In the genomic region with DNA sequence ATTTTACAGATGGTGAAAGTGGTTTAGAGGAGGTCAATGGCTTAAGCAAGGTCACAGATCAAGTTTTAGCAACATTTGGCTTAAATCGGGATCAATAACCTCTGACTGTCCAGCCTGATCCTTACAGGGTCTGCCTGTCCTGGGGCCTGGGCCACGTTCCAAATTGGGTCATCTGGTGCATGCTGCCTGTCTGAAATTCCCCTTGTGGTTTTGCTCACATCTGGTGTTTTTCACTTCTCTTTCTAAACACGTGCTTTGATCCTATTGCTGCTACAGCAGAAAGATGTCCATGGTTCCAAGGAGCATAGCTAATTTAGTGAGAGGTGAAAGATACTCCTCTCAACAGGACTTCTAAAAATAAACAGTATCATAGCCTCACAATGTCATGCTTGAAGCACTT, we compare ENCODE assay signal across 8 cellular contexts. TPM values are rescaled to one million over a fixed set of nuclear protein-coding genes. Genes with fewer than 3 reads are reported as not detected.
DNase-seq lines count a peak whose midpoint lies in the region; ATAC-seq and TF ChIP-seq lines count a peak whose summit lies in the region.
"Not testable (repeated sequence)": the region's sequence is repeated elsewhere in the genome, so short reads cannot be mapped to it uniquely, and the experiment has no call there.

No MANE protein-coding gene starts in this region.

- not testable (repeated sequence) for H3K4me3 Mint-ChIP-seq in stimulated activated effector memory CD8-positive, alpha-beta T cell treated with anti-CD3 and anti-CD28 coated beads, Interleukin-12 subunit alpha, Interleukin-12 subunit beta, amount 100 ng/mL, for 72 hours

- intact Hi-C loops in heart right ventricle (cut with DNase I), result not testable (repeated sequence)

- H3K27me3 ChIP-seq in heart right ventricle, result not testable (repeated sequence)

- peak; percentile 38 for ATAC-seq in GM18508 (IDR thresholded peaks at IDR 0.05; ENCODE audit: insufficient read depth, unreplicated experiment)
- ATAC-seq in GM19351 (IDR thresholded peaks at IDR 0.05; ENCODE audit: unreplicated experiment), result peak; percentile 62
- ATAC-seq in GM21529 (IDR thresholded peaks at IDR 0.05; ENCODE audit: unreplicated experiment), result peak; percentile 79
- ATAC-seq in HG02870 (IDR thresholded peaks at IDR 0.05; ENCODE audit: unreplicated experiment), result peak; percentile 46
- peak; percentile 49 for ATAC-seq in HG03139 (IDR thresholded peaks at IDR 0.05; ENCODE audit: unreplicated experiment)
- ATAC-seq in HG03575 (IDR thresholded peaks at IDR 0.05; ENCODE audit: extremely low read depth, insufficient number of reproducible peaks, low FRiP score, unreplicated experiment), result peak; percentile 47
- ATAC-seq in heart right ventricle, result peak in 7 of 8 donors; percentile 58 to 75 (median 70)
- peak; percentile 31 for ATAC-seq in stimulated activated effector memory CD8-positive, alpha-beta T cell treated with anti-CD3 and anti-CD28 coated beads, Interleukin-12 subunit alpha, Interleukin-12 subunit beta, amount 100 ng/mL, for 72 hours

- H3K4me1 ChIP-seq in heart right ventricle, result not testable (repeated sequence)

- not testable (repeated sequence) for H3K27ac Mint-ChIP-seq in stimulated activated effector memory CD8-positive, alpha-beta T cell treated with anti-CD3 and anti-CD28 coated beads, Interleukin-12 subunit alpha, Interleukin-12 subunit beta, amount 100 ng/mL, for 72 hours

- H3K36me3 ChIP-seq in heart right ventricle, result not testable (repeated sequence)

- H3K27ac ChIP-seq in heart right ventricle, result not testable (repeated sequence)

- TF ChIP-seq CTCF in heart right ventricle (IDR thresholded peaks at IDR 0.05), result not testable (repeated sequence)

- not testable (repeated sequence) for H3K9me3 Mint-ChIP-seq in stimulated activated effector memory CD8-positive, alpha-beta T cell treated with anti-CD3 and anti-CD28 coated beads, Interleukin-12 subunit alpha, Interleukin-12 subunit beta, amount 100 ng/mL, for 72 hours

- not testable (repeated sequence) for DNase-seq in heart right ventricle; stimulated activated effector memory CD8-positive, alpha-beta T cell treated with anti-CD3 and anti-CD28 coated beads, Interleukin-12 subunit alpha, Interleukin-12 subunit beta, amount 100 ng/mL, for 72 hours (ENCODE audit: low spot score in 2 of 2)

- no CpG with 5 or more reads among the region's 3 CpGs for WGBS in heart right ventricle, 2 donors

- H3K36me3 Mint-ChIP-seq in stimulated activated effector memory CD8-positive, alpha-beta T cell treated with anti-CD3 and anti-CD28 coated beads, Interleukin-12 subunit alpha, Interleukin-12 subunit beta, amount 100 ng/mL, for 72 hours, result not testable (repeated sequence)

- not testable (repeated sequence) for H3K9me3 ChIP-seq in heart right ventricle

- H3K4me1 Mint-ChIP-seq in stimulated activated effector memory CD8-positive, alpha-beta T cell treated with anti-CD3 and anti-CD28 coated beads, Interleukin-12 subunit alpha, Interleukin-12 subunit beta, amount 100 ng/mL, for 72 hours, result not testable (repeated sequence)

- H3K4me3 ChIP-seq in heart right ventricle, result not testable (repeated sequence)

RNA-seq across cellular contexts. Expression of gene NOTCH2NLA, which starts 49.5 kb away (rescaled TPM):
- 10 to 100 TPM in 8 of 10 donors, 1 to 10 TPM in 2; 6.6 to 18.4 (median 10.8) TPM for total RNA-seq in heart right ventricle
- 10 to 100 TPM in 1 of 2 donors, 1 to 10 TPM in 1; 6.3 to 10.9 TPM for polyA plus RNA-seq in heart right ventricle
